Comparison of ENCODE assay signal across 23 cellular contexts in the genomic region with DNA sequence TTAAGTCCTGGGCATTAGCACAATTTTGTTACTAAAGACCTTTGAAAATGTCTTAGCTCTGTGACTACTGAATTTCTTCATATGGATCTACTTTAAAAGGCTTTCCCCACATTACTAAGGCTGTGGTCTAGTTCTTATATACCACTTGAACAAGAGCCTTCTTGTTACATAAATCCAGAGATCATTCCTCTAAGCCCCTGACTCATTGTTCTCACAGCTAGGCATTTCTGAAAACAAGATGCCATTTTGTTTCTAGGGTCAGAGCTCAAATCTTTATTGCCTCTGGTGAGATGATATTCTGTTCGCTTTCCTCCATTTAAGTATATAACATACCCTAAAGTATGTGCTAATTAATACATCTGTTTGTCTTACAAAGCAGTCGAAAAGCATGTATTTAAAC. TPM values are rescaled to one million over a fixed set of nuclear protein-coding genes. Genes with fewer than 3 reads are reported as not detected.
DNase-seq lines count a peak whose midpoint lies in the region; ATAC-seq, FAIRE-seq and TF ChIP-seq lines count a peak whose summit lies in the region.
"Had no signal": no experiment of that assay in that cellular context is flagged by ENCODE, and none has a peak within 500 bp of the region (broad histone marks: within the 10 kb centered on the region; RNA-seq: fewer than 3 reads in every experiment).

No MANE protein-coding gene starts in this region.

- TF ChIP-seq POLR2A in H54 (IDR thresholded peaks at IDR 0.05; ENCODE audit: low read depth, low read length) = no peak

- peaks cover 12% of the 10 kb centered on the region for H3F3A ChIP-seq in SK-N-SH (replicated peaks; ENCODE audit: insufficient read depth)

- H3K4me1 ChIP-seq in SK-N-SH (ENCODE audit: control insufficient read depth in 1 of 2, insufficient read depth in 2 of 2, low read depth in 1 of 2, low read length in 1 of 2) = no peaks in the 10 kb centered on the region
- no peaks in the 10 kb centered on the region for H3K4me1 ChIP-seq in CD4-positive, alpha-beta memory T cell (ENCODE audit: insufficient read depth, low read length)
- H3K4me1 ChIP-seq: parathyroid adenoma, SJCRH30 had no signal

- no peaks in the 10 kb centered on the region for H3K36me3 ChIP-seq in SK-N-SH (replicated peaks in 1 of 2; ENCODE audit: control insufficient read depth in 1 of 2, insufficient read depth in 2 of 2, low read length in 1 of 2)
- no peaks in the 10 kb centered on the region for H3K36me3 ChIP-seq in CD4-positive, alpha-beta memory T cell (ENCODE audit: insufficient read depth, low read length)
- H3K36me3 ChIP-seq: BLaER1 treated with 17β-estradiol and CSF1 and Interleukin-3, amounts not matched to agents 10 nM and 100 nM; SJCRH30; tibial artery had no signal

- no peaks in the 10 kb centered on the region for H3K9me2 ChIP-seq in SK-N-SH

- no peaks in the 10 kb centered on the region for H3K36me3 Mint-ChIP-seq in CD4-positive, alpha-beta memory T cell
- H3K36me3 Mint-ChIP-seq: activated naive CD4-positive, alpha-beta T cell treated with anti-CD3 and anti-CD28 coated beads, Interleukin-2, amount 50 U/mL, for 24 hours had no signal

- peaks cover 0 to 7% (median under 1%) of the 10 kb centered on the region in 4 donors for H3K4me1 Mint-ChIP-seq in CD4-positive, alpha-beta memory T cell

- no peak overlapping the region for H3K4me3 Mint-ChIP-seq in CD4-positive, alpha-beta memory T cell
- H3K4me3 Mint-ChIP-seq: activated naive CD4-positive, alpha-beta T cell treated with anti-CD3 and anti-CD28 coated beads, Interleukin-2, amount 50 U/mL, for 24 hours had no signal

- H3K4me2 ChIP-seq in SK-N-SH = no peak overlapping the region

- peaks cover 0 to 2% of the 10 kb centered on the region in 2 donors for H3K27me3 Mint-ChIP-seq in CD4-positive, alpha-beta memory T cell
- H3K27me3 Mint-ChIP-seq: activated naive CD4-positive, alpha-beta T cell treated with anti-CD3 and anti-CD28 coated beads, Interleukin-2, amount 50 U/mL, for 24 hours had no signal

- POLR2A ChIA-PET in SK-N-SH (lab: Yijun Ruan, JAX) = no interaction called here
- POLR2A ChIA-PET in CD4-positive, alpha-beta memory T cell (lab: Charles Lee; ENCODE audit: partially characterized antibody) = no interaction called here

- H3K27ac Mint-ChIP-seq in CD4-positive, alpha-beta memory T cell = no peak overlapping the region
- H3K27ac Mint-ChIP-seq: activated naive CD4-positive, alpha-beta T cell treated with anti-CD3 and anti-CD28 coated beads, Interleukin-2, amount 50 U/mL, for 24 hours had no signal

- H2AFZ ChIP-seq in SK-N-SH (ENCODE audit: low read depth) = peak overlapping the region; percentile 23
- H2AFZ ChIP-seq: parathyroid adenoma had no signal

- CTCF ChIA-PET in SK-N-SH (lab: Yijun Ruan, JAX) = interaction anchor here (0.7 kb wide), 1 partner anchor 959 kb away, joined by 3 read pairs; no protein-coding TSS in a partner anchor
- CTCF ChIA-PET in CD4-positive, alpha-beta memory T cell (lab: Charles Lee; ENCODE audit: partially characterized antibody) = interaction anchor here (1.4 kb wide), 1 partner anchor 9 kb away, joined by 3 read pairs; no protein-coding TSS in a partner anchor

- H3K9ac ChIP-seq in SK-N-SH = no peak overlapping the region
- H3K9ac ChIP-seq: BLaER1 treated with 17β-estradiol and CSF1 and Interleukin-3, amounts not matched to agents 10 nM and 100 nM; parathyroid adenoma had no signal

- ATAC-seq in SK-N-SH treated with all-trans-retinoic acid at 6 μM for 48 hours (no peak), HG03378 (IDR thresholded peaks at IDR 0.05; ENCODE audit: unreplicated experiment) (no peak)
- ATAC-seq: left ventricle myocardium superior had no signal

- TF ChIP-seq RAD21 in SK-N-SH (IDR thresholded peaks at IDR 0.05; ENCODE audit: low read length) = no peak

- DNase-seq in SK-N-SH = no peak
- DNase-seq in H54 (ENCODE audit: insufficient read length, low spot score) = no peak
- peak; percentile 13 for DNase-seq in choroid plexus epithelial cell (ENCODE audit: low read depth)
- peak; percentile 23 for DNase-seq in non-pigmented ciliary epithelial cell (ENCODE audit: low read depth)
- DNase-seq in HCEC 1CT = no peak
- DNase-seq in CD4-positive, alpha-beta memory T cell = no peak
- DNase-seq: 8988T; activated CD4-positive, alpha-beta T cell treated with anti-CD3 and anti-CD28 coated beads for 1 hour; activated CD8-positive, alpha-beta memory T cell treated with anti-CD3 and anti-CD28 coated beads, Interleukin-2, amount 50 U/mL, for 48 hours; DMS153; head of caudate nucleus; Kasumi-1; left ventricle myocardium superior; NCI-H1092; NCI-H526 treated with DMSO at 0.1 percent for 48 hours; small intestine; tibial artery had no signal

- H3K9me3 ChIP-seq in SK-N-SH = no peaks in the 10 kb centered on the region
- no peaks in the 10 kb centered on the region for H3K9me3 ChIP-seq in CD4-positive, alpha-beta memory T cell (ENCODE audit: control insufficient read depth in 1 of 2, low read length in 2 of 2)
- H3K9me3 ChIP-seq: BLaER1 treated with 17β-estradiol and CSF1 and Interleukin-3, amounts not matched to agents 10 nM and 100 nM; SJCRH30; tibial artery had no signal

- TF ChIP-seq CTCF in SK-N-SH (IDR thresholded peaks at IDR 0.05) = no peak
- TF ChIP-seq CTCF in choroid plexus epithelial cell (conservative IDR thresholded peaks at IDR 0.05; ENCODE audit: low read depth, low read length) = no peak

- H3K27ac ChIP-seq in SK-N-SH (ENCODE audit: low read depth in 2 of 2, low read length in 1 of 2) = no peak overlapping the region
- no peak overlapping the region for H3K27ac ChIP-seq in CD4-positive, alpha-beta memory T cell (ENCODE audit: low read depth, low read length)
- H3K27ac ChIP-seq: parathyroid adenoma, SJCRH30, tibial artery had no signal

- FAIRE-seq in H54 (lab: Jason Lieb, UNC) = peak; percentile 50
- FAIRE-seq: small intestine had no signal

- H3K27me3 ChIP-seq in SK-N-SH (ENCODE audit: insufficient read depth) = no peaks in the 10 kb centered on the region
- no peaks in the 10 kb centered on the region for H3K27me3 ChIP-seq in CD4-positive, alpha-beta memory T cell (ENCODE audit: insufficient read depth, low read length)
- H3K27me3 ChIP-seq: BLaER1 treated with 17β-estradiol and CSF1 and Interleukin-3, amounts not matched to agents 10 nM and 100 nM; SJCRH30; tibial artery had no signal

- no peak for TF ChIP-seq EP300 in SK-N-SH (IDR thresholded peaks at IDR 0.05; ENCODE audit: borderline replicate concordance in 1 of 2, low read depth in 1 of 2, low read length in 1 of 2)

- H4K20me1 ChIP-seq in SK-N-SH (ENCODE audit: insufficient read depth) = no peaks in the 10 kb centered on the region
- H4K20me1 ChIP-seq: BLaER1 treated with 17β-estradiol and CSF1 and Interleukin-3, amounts not matched to agents 10 nM and 100 nM had no signal

- no peaks in the 10 kb centered on the region for H3K79me2 ChIP-seq in SK-N-SH (ENCODE audit: insufficient read depth)
- H3K79me2 ChIP-seq: parathyroid adenoma had no signal

- H3K4me3 ChIP-seq in SK-N-SH (ENCODE audit: low read depth in 2 of 2, low read length in 1 of 2) (no peak overlapping the region), choroid plexus epithelial cell (ENCODE audit: low read depth, low read length) (no peak overlapping the region)
- no peak overlapping the region for H3K4me3 ChIP-seq in CD4-positive, alpha-beta memory T cell (ENCODE audit: low read length in 2 of 2)
- H3K4me3 ChIP-seq: BLaER1 treated with 17β-estradiol and CSF1 and Interleukin-3, amounts not matched to agents 10 nM and 100 nM; SJCRH30; tibial artery had no signal

- intact Hi-C loops in CD4-positive, alpha-beta memory T cell (cut with micrococcal nuclease) = no loop called here

- peaks cover 0 to 2% (median 0%) of the 10 kb centered on the region in 8 donors for H3K9me3 Mint-ChIP-seq in CD4-positive, alpha-beta memory T cell
- H3K9me3 Mint-ChIP-seq: activated naive CD4-positive, alpha-beta T cell treated with anti-CD3 and anti-CD28 coated beads, Interleukin-2, amount 50 U/mL, for 24 hours had no signal

- WGBS in SK-N-SH (ENCODE audit: low lambda C conversion rate) = 64% methylated on average over 2 of the region's 2 CpGs

TF ChIP-seq in SK-N-SH, 30 proteins besides CTCF, POLR2A, EP300 and RAD21 (continues in another document):
- TF ChIP-seq FOSL2 (IDR thresholded peaks at IDR 0.05; ENCODE audit: borderline replicate concordance, low read depth) = no peak
- no peak for TF ChIP-seq FOXJ3 (CRISPR knock-in tag; IDR thresholded peaks at IDR 0.05)

TF ChIP-seq in SK-N-SH treated with all-trans-retinoic acid at 6 μM for 48 hours, 23 proteins besides CTCF, POLR2A, EP300 and RAD21:
- no peak for TF ChIP-seq SNAI2 (CRISPR knock-in tag; IDR thresholded peaks at IDR 0.05)
- TF ChIP-seq RARB (CRISPR knock-in tag; IDR thresholded peaks at IDR 0.05) = no peak
- no peak for TF ChIP-seq ZNF8 (CRISPR knock-in tag; IDR thresholded peaks at IDR 0.05)
- TF ChIP-seq ISL1 (CRISPR knock-in tag; IDR thresholded peaks at IDR 0.05) = no peak
- TF ChIP-seq, protein P1, sequence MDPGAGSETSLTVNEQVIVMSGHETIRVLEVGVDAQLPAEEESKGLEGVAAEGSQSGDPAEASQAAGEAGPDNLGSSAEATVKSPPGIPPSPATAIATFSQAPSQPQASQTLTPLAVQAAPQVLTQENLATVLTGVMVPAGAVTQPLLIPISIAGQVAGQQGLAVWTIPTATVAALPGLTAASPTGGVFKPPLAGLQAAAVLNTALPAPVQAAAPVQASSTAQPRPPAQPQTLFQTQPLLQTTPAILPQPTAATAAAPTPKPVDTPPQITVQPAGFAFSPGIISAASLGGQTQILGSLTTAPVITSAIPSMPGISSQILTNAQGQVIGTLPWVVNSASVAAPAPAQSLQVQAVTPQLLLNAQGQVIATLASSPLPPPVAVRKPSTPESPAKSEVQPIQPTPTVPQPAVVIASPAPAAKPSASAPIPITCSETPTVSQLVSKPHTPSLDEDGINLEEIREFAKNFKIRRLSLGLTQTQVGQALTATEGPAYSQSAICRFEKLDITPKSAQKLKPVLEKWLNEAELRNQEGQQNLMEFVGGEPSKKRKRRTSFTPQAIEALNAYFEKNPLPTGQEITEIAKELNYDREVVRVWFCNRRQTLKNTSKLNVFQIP (CRISPR knock-in tag; IDR thresholded peaks at IDR 0.05; ENCODE audit: borderline replicate concordance, low read depth) = no peak

RNA-seq across cellular contexts. Expression of gene LPP, which starts 29.8 kb away (rescaled TPM):
- 6.6 and 9.3 TPM in 2 replicates for polyA plus RNA-seq in SK-N-SH (2012; rRNA removed)
- 7.5 and 7.6 TPM in 2 replicates for polyA plus RNA-seq in SK-N-SH (2012; cell fraction: cytosol; rRNA removed)
- 14.7 and 18.5 TPM in 2 replicates for polyA plus RNA-seq in SK-N-SH (2012; cell fraction: nucleus; rRNA removed)
- total RNA-seq in CD4-positive, alpha-beta memory T cell = 10 to 100 TPM; 24.3 to 25.0 TPM
- 10 to 100 TPM; 10.4 to 27.2 TPM for polyA plus RNA-seq in CD4-positive, alpha-beta memory T cell

Comparison
In these comparisons a context has a peak if more than half of its experiments do, and no peak if none do; other contexts are left out.
1. DNase-seq: peak in choroid plexus epithelial cell (single experiment) and non-pigmented ciliary epithelial cell (single experiment); none in SK-N-SH (single experiment), H54 (single experiment), HCEC 1CT (single experiment) and CD4-positive, alpha-beta memory T cell (0 of 5).